In genomic region chr13:33286143-33286542, GRCh38 we compare ENCODE assay signal across 8 cellular contexts. TPM values are rescaled to one million over a fixed set of nuclear protein-coding genes. Genes with fewer than 3 reads are reported as not detected.
DNase-seq lines count a peak whose midpoint lies in the region; ATAC-seq and TF ChIP-seq lines count a peak whose summit lies in the region.

No MANE protein-coding gene starts in this region.

- no peaks in the 10 kb centered on the region for H3K9me3 ChIP-seq in heart right ventricle
- no peaks in the 10 kb centered on the region for H3K9me3 ChIP-seq in mesodermal cell (ENCODE audit: control insufficient read depth, low read length)
- H3K9me3 ChIP-seq in vagina, result no peaks in the 10 kb centered on the region

- no peak for TF ChIP-seq POLR2A in vagina (IDR thresholded peaks at IDR 0.05)

- peaks cover 54% of the 10 kb centered on the region for H3K27me3 Mint-ChIP-seq in central memory CD8-positive, alpha-beta T cell

- peaks cover 2% of the 10 kb centered on the region for H3K36me3 Mint-ChIP-seq in central memory CD8-positive, alpha-beta T cell (ENCODE audit: insufficient read depth)

- no peak for TF ChIP-seq CTCF in heart right ventricle (IDR thresholded peaks at IDR 0.05)
- TF ChIP-seq CTCF in vagina (IDR thresholded peaks at IDR 0.05), result no peak

- 4 to 8% methylated on average over 5 of the region's 5 CpGs for WGBS in heart right ventricle, 2 donors
- WGBS in mesodermal cell (ENCODE audit: insufficient coverage in 2 of 2), 2 experiments, result 20 to 58% methylated on average over 1 to 2 of the region's 5 CpGs

- peaks cover 17% of the 10 kb centered on the region for H3K4me1 Mint-ChIP-seq in central memory CD8-positive, alpha-beta T cell

- intact Hi-C loops in heart right ventricle (cut with DNase I) (loop anchor here in 6 of 10 donors (5.0 to 10.0 kb wide), 9 partner anchors 49 to 699 kb away; partner anchors contain the start of gene PDS5B (in 1 of the 6)), cardiac septum (cut with DNase I) (no loop called here), vagina (cut with DNase I) (no loop called here)

- DNase-seq in heart right ventricle (no peak), cardiac septum (ENCODE audit: low spot score) (no peak), vagina (ENCODE audit: extremely low spot score in 2 of 2) (no peak), D341Med (ENCODE audit: low spot score) (no peak), NCI-H345 treated with DMSO at 0.1 percent for 48 hours (lab: John Stamatoyannopoulos, UW; ENCODE audit: unreplicated experiment) (no peak), NOMO-1 treated with dmso at 0.1 percent for 144 hours (lab: John Stamatoyannopoulos, UW; ENCODE audit: unreplicated experiment) (no peak)
- no peak for DNase-seq in central memory CD8-positive, alpha-beta T cell (ENCODE audit: low spot score in 2 of 2)

- no peaks in the 10 kb centered on the region for H3K36me3 ChIP-seq in heart right ventricle
- peaks cover 4% of the 10 kb centered on the region for H3K36me3 ChIP-seq in mesodermal cell (ENCODE audit: control insufficient read depth, insufficient read depth, low read length)
- H3K36me3 ChIP-seq in vagina, result no peaks in the 10 kb centered on the region

- H3K4me3 ChIP-seq in heart right ventricle (peak overlapping the region in 9 of 10 donors; percentile 59 to 84 (median 72)), mesodermal cell (ENCODE audit: extremely low read depth, insufficient read depth, low read length, poor library complexity, severe bottlenecking) (peak overlapping the region; percentile 58), vagina (peak overlapping the region; percentile 58 to 73)

- no peaks in the 10 kb centered on the region for H3K9me3 Mint-ChIP-seq in central memory CD8-positive, alpha-beta T cell

- H3K4me1 ChIP-seq in heart right ventricle (peaks cover 5 to 60% (median 42%) of the 10 kb centered on the region in 9 donors), mesodermal cell (ENCODE audit: control insufficient read depth, insufficient read depth, low read length, poor library complexity, severe bottlenecking) (peaks cover 32% of the 10 kb centered on the region), vagina (peaks cover 9% of the 10 kb centered on the region)

- ATAC-seq in heart right ventricle, result no peak
- no peak for ATAC-seq in central memory CD8-positive, alpha-beta T cell (replicated peaks; ENCODE audit: extremely low read depth, poor library complexity, severe bottlenecking)

- peak overlapping the region; percentile 72 for H3K4me3 Mint-ChIP-seq in central memory CD8-positive, alpha-beta T cell

- H3K27ac ChIP-seq in heart right ventricle (peak overlapping the region; percentile 84 to 98 (median 95)), mesodermal cell (ENCODE audit: low read depth, low read length, severe bottlenecking) (peak overlapping the region; percentile 93), vagina (peak overlapping the region; percentile 79)

- H3K27ac Mint-ChIP-seq in central memory CD8-positive, alpha-beta T cell (ENCODE audit: low read depth), result no peak overlapping the region

- H3K27me3 ChIP-seq in heart right ventricle, result no peaks in the 10 kb centered on the region
- no peaks in the 10 kb centered on the region for H3K27me3 ChIP-seq in vagina

RNA-seq across cellular contexts. Expression of gene STARD13, which starts 0.6 kb away (rescaled TPM):
- total RNA-seq in heart right ventricle (10 to 100 TPM; 18.2 to 38.3 (median 28.5) TPM), cardiac septum (26.9 TPM), vagina (33.1 TPM)
- polyA plus RNA-seq in heart right ventricle, result 10 to 100 TPM in 1 of 2 donors, 1 to 10 TPM in 1; 7.1 to 15.2 TPM
- polyA plus RNA-seq in mesodermal cell (2013, experiment 1 of 2), result 7.7 TPM
- 7.5 TPM for polyA plus RNA-seq in mesodermal cell (2013, experiment 2 of 2)

Comparison
In these comparisons a context has a peak if more than half of its experiments do, and no peak if none do; other contexts are left out.
1. intact Hi-C loops: an anchor here in heart right ventricle (5.0 to 10.0 kb wide); none called in cardiac septum and vagina.